In genomic region chr5:90529234-90529938, GRCh38 we compare ENCODE assay signal across 8 cellular contexts. TPM values are rescaled to one million over a fixed set of nuclear protein-coding genes. Genes with fewer than 3 reads are reported as not detected.
A peak's percentile ranks its signal among the peaks of the same experiment; 100 is the strongest.
DNase-seq lines count a peak whose midpoint lies in the region; TF ChIP-seq lines count a peak whose summit lies in the region.

TSS of gene LYSMD3 (minus strand) at chr5:90529584. CDS start at chr5:90525289, 4,295 bp downstream.

- H3K27ac ChIP-seq in SK-N-MC, result peak within 1 kb of the TSS; percentile 69
- peak within 1 kb of the TSS; percentile 98 for H3K27ac ChIP-seq in temporal lobe (ENCODE audit: low read depth, low read length)

- H3K36me3 ChIP-seq in SK-N-MC (ENCODE audit: insufficient read depth, low read length), result peaks cover 10% of the 10 kb centered on the region

- H3K9ac ChIP-seq in SK-N-MC (ENCODE audit: insufficient read length), result peak within 1 kb of the TSS; percentile 86

- H3K4me3 ChIP-seq in SK-N-MC, result peak within 1 kb of the TSS; percentile 100

- CTCF ChIA-PET in HEK293T (lab: Yijun Ruan, JAX), result interaction anchor here (1.0 to 1.4 kb wide), 4 partner anchors 18 to 254 kb away, joined by 3 to 4 read pairs (median 4); no protein-coding TSS in a partner anchor

- DNase-seq in GM03348 (ENCODE audit: low spot score) (peak; percentile 100), HEK293T (ENCODE audit: extremely low spot score) (peak; percentile 99), MV-4-11 (lab: John Stamatoyannopoulos, UW) (peak; percentile 92), SK-N-MC (ENCODE audit: low read depth, low spot score) (peak; percentile 65), globus pallidus (ENCODE audit: low spot score) (peak; percentile 95), occipital lobe (lab: John Stamatoyannopoulos, UW) (peak; percentile 96)
- DNase-seq in activated naive CD4-positive, alpha-beta T cell treated with anti-CD3 and anti-CD28 coated beads, Interleukin-2, amount 50 U/mL, for 16 hours, result peak; percentile 96

- no peaks in the 10 kb centered on the region for H3K9me3 ChIP-seq in SK-N-MC (ENCODE audit: low read depth, low read length)

- POLR2A ChIA-PET in HEK293T (lab: Yijun Ruan, JAX), result interaction anchor here (0.9 to 2.4 kb wide), 6 partner anchors 27 to 119 kb away, joined by 3 to 17 read pairs (median 4); partner anchors contain the start of genes CETN3, MBLAC2 and POLR3G

TF ChIP-seq in HEK293T, 16 proteins besides CTCF, POLR2A, EP300 and RAD21:
- no peak for TF ChIP-seq PKNOX1 (IDR thresholded peaks at IDR 0.05)
- no peak for TF ChIP-seq CTBP1 (IDR thresholded peaks at IDR 0.05; ENCODE audit: borderline replicate concordance)
- no peak for TF ChIP-seq LEF1 (IDR thresholded peaks at IDR 0.05; ENCODE audit: borderline replicate concordance)
- no peak for TF ChIP-seq HDGF (IDR thresholded peaks at IDR 0.05; ENCODE audit: borderline replicate concordance)
- TF ChIP-seq FOXK2 (IDR thresholded peaks at IDR 0.05), result no peak
- TF ChIP-seq ARNT (IDR thresholded peaks at IDR 0.05), result no peak
- TF ChIP-seq FOXA1 (IDR thresholded peaks at IDR 0.05), result no peak
- TF ChIP-seq BHLHE40 (IDR thresholded peaks at IDR 0.05; ENCODE audit: borderline replicate concordance), result no peak
- TF ChIP-seq FOXM1 (IDR thresholded peaks at IDR 0.05; ENCODE audit: borderline replicate concordance), result no peak
- TF ChIP-seq TARDBP (IDR thresholded peaks at IDR 0.05), result no peak
TF ChIP-seq in HEK293T: peak in this region for 0.

RNA-seq across cellular contexts. Expression of gene LYSMD3, which starts in this region (rescaled TPM):
- total RNA-seq in occipital lobe, result 25.6 TPM
- total RNA-seq in temporal lobe, result 13.0 TPM

Comparison
In these comparisons a context has a peak if more than half of its experiments do, and no peak if none do; other contexts are left out.
1. Peak in every context shown above with its lines: DNase-seq, H3K4me3 ChIP-seq and H3K27ac ChIP-seq.